ENCODE assay signal across 8 cellular contexts in the genomic region with DNA sequence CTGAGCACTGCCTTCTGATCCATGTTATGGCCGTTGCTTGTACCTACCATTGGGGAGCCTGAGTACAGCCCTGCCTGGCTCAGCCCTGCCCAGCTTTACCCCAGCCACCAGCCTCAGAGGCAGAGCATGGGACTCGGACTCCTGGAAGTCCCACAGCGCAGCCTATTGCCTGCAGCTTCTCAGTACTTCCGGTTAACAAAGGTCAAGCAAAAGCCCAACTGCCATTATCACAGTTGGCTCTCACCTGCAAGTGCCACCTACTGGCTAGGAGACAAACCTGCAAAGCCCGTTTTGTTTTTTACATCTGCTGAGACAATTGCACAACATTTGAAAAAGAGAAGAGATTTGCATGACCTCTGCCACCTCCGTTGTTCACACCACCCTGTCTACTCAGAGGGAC.
DNase-seq lines count a peak whose midpoint lies in the region; ATAC-seq, FAIRE-seq and TF ChIP-seq lines count a peak whose summit lies in the region.

No MANE protein-coding gene starts in this region.

- H3K9ac ChIP-seq in OCI-LY3 (ENCODE audit: low read length) (no peak overlapping the region), kidney (ENCODE audit: low read length in 2 of 2) (no peak overlapping the region), GM23248 (no peak overlapping the region)

- TF ChIP-seq CTCF in GM10248 (IDR thresholded peaks at IDR 0.05; ENCODE audit: control extremely low read depth, extremely low read depth, low read depth, missing control alignments) (no peak), HEK293 (tag by site-specific recombination; IDR thresholded peaks at IDR 0.05) (no peak), OCI-LY3 (IDR thresholded peaks at IDR 0.05; ENCODE audit: low read depth, low read length) (peak; percentile 49), kidney (IDR thresholded peaks at IDR 0.05; ENCODE audit: borderline replicate concordance, extremely low read depth, insufficient read depth) (peak; percentile 24)

- H4K20me1 ChIP-seq in OCI-LY3 (ENCODE audit: insufficient read depth, low read length) (no peaks in the 10 kb centered on the region), GM23248 (ENCODE audit: insufficient read depth) (no peaks in the 10 kb centered on the region)

- POLR2A ChIA-PET in GM10248 (lab: Yijun Ruan, JAX) (no interaction called here), HEK293 (lab: Yijun Ruan, JAX) (no interaction called here)

- no peaks in the 10 kb centered on the region for H3K9me2 ChIP-seq in GM23248 (ENCODE audit: insufficient read depth)

- no peaks in the 10 kb centered on the region for H3F3A ChIP-seq in GM23248 (ENCODE audit: insufficient read depth)

- H3K4me3 ChIP-seq in HEK293 (ENCODE audit: low read depth, low read length) (no peak overlapping the region), OCI-LY3 (ENCODE audit: low read length) (no peak overlapping the region), kidney (ENCODE audit: low read length in 2 of 2) (no peak overlapping the region), GM23248 (no peak overlapping the region)

- CTCF ChIA-PET in GM10248 (lab: Yijun Ruan, JAX), result interaction anchor here (1.0 to 1.6 kb wide), 5 partner anchors 8 to 1542 kb away, joined by 3 to 10 read pairs (median 3); no protein-coding TSS in a partner anchor
- CTCF ChIA-PET in HEK293 (lab: Yijun Ruan, JAX), result interaction anchor here (0.6 kb wide), 1 partner anchor 28 kb away, joined by 3 read pairs; no protein-coding TSS in a partner anchor

- DNase-seq in GM10248 (ENCODE audit: extremely low spot score), result peak; percentile 9
- DNase-seq in kidney, result no peak
- DNase-seq in activated CD4-positive, alpha-beta T cell treated with anti-CD3 and anti-CD28 coated beads for 1 hour, result no peak
- no peak for DNase-seq in pons (ENCODE audit: low spot score)
- DNase-seq in GM23248, result no peak

- H3K4me2 ChIP-seq in OCI-LY3 (ENCODE audit: low read length) (0 out of 2 replicates have a peak overlapping the region, but pooled peaks have one; percentile 4), GM23248 (ENCODE audit: unreplicated experiment) (no peak overlapping the region)

- in situ Hi-C loops in GM23248 (cut with MboI), result no loop called here

- H3K36me3 ChIP-seq in HEK293 (ENCODE audit: control insufficient read depth in 2 of 2, insufficient read depth in 1 of 2, low read length in 2 of 2), result no peaks in the 10 kb centered on the region
- no peaks in the 10 kb centered on the region for H3K36me3 ChIP-seq in OCI-LY3 (replicated peaks; ENCODE audit: low read depth, low read length)
- no peaks in the 10 kb centered on the region for H3K36me3 ChIP-seq in kidney (ENCODE audit: control insufficient read depth in 1 of 2, insufficient read depth in 2 of 2, low read length in 2 of 2)
- no peaks in the 10 kb centered on the region for H3K36me3 ChIP-seq in GM23248 (ENCODE audit: low read depth)

- no peaks in the 10 kb centered on the region for H3K4me1 ChIP-seq in HEK293 (ENCODE audit: control insufficient read depth, insufficient read depth, low read length)
- peaks cover 6% of the 10 kb centered on the region; the same call in 1 of the 2 replicates for H3K4me1 ChIP-seq in OCI-LY3 (ENCODE audit: low read length)
- no peaks in the 10 kb centered on the region for H3K4me1 ChIP-seq in kidney (ENCODE audit: control insufficient read depth in 1 of 2, insufficient read depth in 1 of 2, low read depth in 1 of 2, low read length in 2 of 2)
- H3K4me1 ChIP-seq in GM23248 (ENCODE audit: insufficient read depth), result no peaks in the 10 kb centered on the region

- WGBS in GM23248 (ENCODE audit: low coverage in 1 of 2, low lambda C conversion rate in 2 of 2, missing lambda C conversion rate in 2 of 2), 2 experiments, result 74 to 75% methylated on average over 6 of the region's 6 CpGs

- no peak for ATAC-seq in GM18909 (IDR thresholded peaks at IDR 0.05; ENCODE audit: poor library complexity, unreplicated experiment)

- no peak for FAIRE-seq in kidney (lab: Jason Lieb, UNC)

- H3K9me3 ChIP-seq in HEK293 (ENCODE audit: control insufficient read depth, insufficient read depth, low read depth, low read length), result no peaks in the 10 kb centered on the region
- H3K9me3 ChIP-seq in OCI-LY3 (ENCODE audit: insufficient read depth, low read length), result no peaks in the 10 kb centered on the region
- H3K9me3 ChIP-seq in kidney (ENCODE audit: control insufficient read depth in 1 of 2, low read length in 2 of 2), result no peaks in the 10 kb centered on the region
- no peaks in the 10 kb centered on the region for H3K9me3 ChIP-seq in GM23248 (ENCODE audit: low read depth)

- H3K27ac ChIP-seq in HEK293 (ENCODE audit: extremely low read depth, low read depth, low read length), result no peak overlapping the region
- no peak overlapping the region for H3K27ac ChIP-seq in OCI-LY3 (ENCODE audit: low read length)
- no peak overlapping the region for H3K27ac ChIP-seq in kidney (ENCODE audit: low read depth in 2 of 2, low read length in 2 of 2)
- no peak overlapping the region for H3K27ac ChIP-seq in GM23248

- H3K79me2 ChIP-seq in OCI-LY3 (ENCODE audit: low read length) (no peaks in the 10 kb centered on the region), GM23248 (ENCODE audit: insufficient read depth) (no peaks in the 10 kb centered on the region)

- H3K27me3 ChIP-seq in OCI-LY3 (ENCODE audit: low read depth, low read length) (no peaks in the 10 kb centered on the region), GM23248 (replicated peaks; ENCODE audit: insufficient read depth) (no peaks in the 10 kb centered on the region)

- intact Hi-C loops in kidney (cut with DNase I), result no loop called here

- peak overlapping the region; percentile 57 for H2AFZ ChIP-seq in OCI-LY3 (ENCODE audit: low read depth, low read length)
- H2AFZ ChIP-seq in GM23248, result no peak overlapping the region

TF ChIP-seq in HEK293, 187 proteins besides CTCF, POLR2A, EP300 and RAD21:
- peak; percentile 5; the same call in 1 of the 2 replicates for TF ChIP-seq ZNF654 (tag by site-specific recombination; IDR thresholded peaks at IDR 0.05; ENCODE audit: low read depth)
- no peak for TF ChIP-seq ZFP69B (tag by site-specific recombination; IDR thresholded peaks at IDR 0.05)
- no peak for TF ChIP-seq ZNF623 (tag by site-specific recombination; IDR thresholded peaks at IDR 0.05)
- no peak for TF ChIP-seq ZNF214 (tag by site-specific recombination; IDR thresholded peaks at IDR 0.05; ENCODE audit: borderline replicate concordance)

Comparison
In these comparisons a context has a peak if more than half of its experiments do, and no peak if none do; other contexts are left out.
1. CTCF ChIP-seq: peak in OCI-LY3 (single experiment) and kidney (single experiment); none in GM10248 (single experiment) and HEK293 (single experiment).